In genomic region chr17:36665417-36665816, GRCh38 we compare ENCODE assay signal across 24 cellular contexts.
DNase-seq lines count a peak whose midpoint lies in the region; ATAC-seq, FAIRE-seq and TF ChIP-seq lines count a peak whose summit lies in the region.
"Had no signal": no experiment of that assay in that cellular context is flagged by ENCODE, and none has a peak within 500 bp of the region (broad histone marks: within the 10 kb centered on the region; RNA-seq: fewer than 3 reads in every experiment).

No MANE protein-coding gene starts in this region.

- no peak for TF ChIP-seq RAD21 in A549 (conservative IDR thresholded peaks at IDR 0.05 in 1 of 2, IDR thresholded peaks at IDR 0.05 in 1 of 2)

- no peak for TF ChIP-seq POLR2A in A549 (IDR thresholded peaks at IDR 0.05; ENCODE audit: low read length)

- POLR2A ChIA-PET in A549 (lab: Yijun Ruan, JAX), result no interaction called here
- POLR2A ChIA-PET in CD4-positive, alpha-beta memory T cell (lab: Charles Lee; ENCODE audit: partially characterized antibody), result no interaction called here

- peaks cover 11% of the 10 kb centered on the region for H3K4me1 ChIP-seq in A549
- no peaks in the 10 kb centered on the region for H3K4me1 ChIP-seq in CD4-positive, alpha-beta memory T cell (ENCODE audit: insufficient read depth, low read length)
- H3K4me1 ChIP-seq: upper lobe of right lung had no signal

- H3K27me3 ChIP-seq in CD4-positive, alpha-beta memory T cell (ENCODE audit: insufficient read depth, low read length), result no peaks in the 10 kb centered on the region
- H3K27me3 ChIP-seq: BLaER1 treated with 17β-estradiol and CSF1 and Interleukin-3, amounts not matched to agents 10 nM and 100 nM had no signal

- intact Hi-C loops in left colon (cut with DNase I, micrococcal nuclease), result no loop called here
- intact Hi-C loops in CD4-positive, alpha-beta memory T cell (cut with micrococcal nuclease), result no loop called here

- 44% methylated on average over 11 of the region's 11 CpGs for WGBS in A549 (ENCODE audit: missing lambda C conversion rate)

- no peak overlapping the region for H3K27ac Mint-ChIP-seq in CD4-positive, alpha-beta memory T cell
- H3K27ac Mint-ChIP-seq: natural killer cell treated with Interleukin-12 subunit alpha and Interleukin-12 subunit beta and Interleukin-15 and Interleukin-18, amount 100 ng/mL, for 72 hours had no signal

- TF ChIP-seq CTCF in A549 (IDR thresholded peaks at IDR 0.05), result no peak

- H3K27ac ChIP-seq in A549, result peak overlapping the region in 1 of 2 experiments; percentile 25; a peak in 1 of 6 replicates
- H3K27ac ChIP-seq in CD4-positive, alpha-beta memory T cell (ENCODE audit: low read depth, low read length), result no peak overlapping the region
- H3K27ac ChIP-seq: BLaER1 treated with 17β-estradiol and CSF1 and Interleukin-3, amounts not matched to agents 10 nM and 100 nM; skin epidermis; upper lobe of right lung had no signal

- H3K9me3 Mint-ChIP-seq in CD4-positive, alpha-beta memory T cell, result no peaks in the 10 kb centered on the region
- H3K9me3 Mint-ChIP-seq: natural killer cell treated with Interleukin-12 subunit alpha and Interleukin-12 subunit beta and Interleukin-15 and Interleukin-18, amount 100 ng/mL, for 72 hours had no signal

- ATAC-seq in A549, result peak; percentile 67 to 81
- ATAC-seq in left colon, result peak; percentile 96
- ATAC-seq: natural killer cell treated with Interleukin-12 subunit alpha and Interleukin-12 subunit beta and Interleukin-15 and Interleukin-18, amount 100 ng/mL, for 72 hours; upper lobe of right lung had no signal

- no peak for TF ChIP-seq EP300 in A549 (IDR thresholded peaks at IDR 0.05)

- H3K4me1 Mint-ChIP-seq in CD4-positive, alpha-beta memory T cell, result peaks cover 0 to 4% (median 0%) of the 10 kb centered on the region in 4 donors

- no peak overlapping the region for H3K4me3 ChIP-seq in A549
- H3K4me3 ChIP-seq in CD4-positive, alpha-beta memory T cell (ENCODE audit: low read length in 2 of 2), result no peak overlapping the region
- H3K4me3 ChIP-seq: BLaER1 treated with 17β-estradiol and CSF1 and Interleukin-3, amounts not matched to agents 10 nM and 100 nM; skin epidermis; upper lobe of right lung had no signal

- H3K27me3 Mint-ChIP-seq in CD4-positive, alpha-beta memory T cell, result peaks cover 5 to 7% of the 10 kb centered on the region in 2 donors

- DNase-seq in A549 (ENCODE audit: low read depth in 1 of 2, low spot score in 1 of 2) (peak; percentile 51 to 60), HT1080 (ENCODE audit: low read depth) (peak; percentile 20), T47D (ENCODE audit: low read depth in 1 of 2, low spot score in 1 of 2) (peak; percentile 51 to 53), left colon (no peak), NOMO-1 treated with dmso at 0.1 percent for 144 hours (lab: John Stamatoyannopoulos, UW; ENCODE audit: unreplicated experiment) (no peak), NCI-H146 (lab: John Stamatoyannopoulos, UW) (no peak), amniotic stem cell (lab: John Stamatoyannopoulos, UW) (no peak)
- no peak for DNase-seq in CD4-positive, alpha-beta memory T cell
- DNase-seq: activated CD4-positive, alpha-beta T cell treated with anti-CD3 and anti-CD28 coated beads, Interleukin-2, amount 50 U/mL, for 1 hour; activated gamma-delta T cell; hypothalamus; KG1; kidney; mesenchymal stem cell; NCI-H1048; NCI-H2081; NCI-H510A treated with DMSO at 0.1 percent for 48 hours; Right ventricle myocardium superior; stimulated activated CD4-positive, alpha-beta T cell treated with anti-CD3 and anti-CD28 coated beads, Interleukin-4, amount 100 ng/mL, for 4 hours; upper lobe of right lung had no signal

- H3K4me3 Mint-ChIP-seq in CD4-positive, alpha-beta memory T cell, result no peak overlapping the region
- H3K4me3 Mint-ChIP-seq: natural killer cell treated with Interleukin-12 subunit alpha and Interleukin-12 subunit beta and Interleukin-15 and Interleukin-18, amount 100 ng/mL, for 72 hours had no signal

- H3K4me2 ChIP-seq in A549, result 0 out of 3 replicates have a peak overlapping the region, but pooled peaks have one; percentile 11
- H3K4me2 ChIP-seq: BLaER1 treated with 17β-estradiol and CSF1 and Interleukin-3, amounts not matched to agents 10 nM and 100 nM had no signal

- H3K9me3 ChIP-seq in A549, result no peaks in the 10 kb centered on the region
- no peaks in the 10 kb centered on the region for H3K9me3 ChIP-seq in CD4-positive, alpha-beta memory T cell (ENCODE audit: control insufficient read depth in 1 of 2, low read length in 2 of 2)
- H3K9me3 ChIP-seq: BLaER1 treated with 17β-estradiol and CSF1 and Interleukin-3, amounts not matched to agents 10 nM and 100 nM; upper lobe of right lung had no signal

- no peak for FAIRE-seq in A549 (lab: Jason Lieb, UNC)
- FAIRE-seq: A204.1, kidney had no signal

- H3K36me3 ChIP-seq in CD4-positive, alpha-beta memory T cell (ENCODE audit: insufficient read depth, low read length), result no peaks in the 10 kb centered on the region
- H3K36me3 ChIP-seq: BLaER1 treated with 17β-estradiol and CSF1 and Interleukin-3, amounts not matched to agents 10 nM and 100 nM; upper lobe of right lung had no signal

- CTCF ChIA-PET in A549 (lab: Yijun Ruan, JAX), result interaction anchor here (1.3 to 3.1 kb wide), 7 partner anchors 9 to 382 kb away, joined by 3 to 12 read pairs (median 5); no protein-coding TSS in a partner anchor
- CTCF ChIA-PET in CD4-positive, alpha-beta memory T cell (lab: Charles Lee; ENCODE audit: partially characterized antibody), result no interaction called here

- in situ Hi-C loops in T47D (cut with HindIII; ENCODE audit: low pct_unique_long_range_greater_than_20kb, low sequenced_read_pairs), result no loop called here

- H3K36me3 Mint-ChIP-seq in CD4-positive, alpha-beta memory T cell, result peaks cover 0 to 3% of the 10 kb centered on the region in 2 donors
- H3K36me3 Mint-ChIP-seq: natural killer cell treated with Interleukin-12 subunit alpha and Interleukin-12 subunit beta and Interleukin-15 and Interleukin-18, amount 100 ng/mL, for 72 hours had no signal

TF ChIP-seq in A549, 52 proteins besides CTCF, POLR2A, EP300 and RAD21:
- TF ChIP-seq EHF (CRISPR knock-in tag; IDR thresholded peaks at IDR 0.05) (no peak), RFX5 (IDR thresholded peaks at IDR 0.05) (no peak), ZSCAN20 (CRISPR knock-in tag; IDR thresholded peaks at IDR 0.05) (no peak), ZC3H11A (IDR thresholded peaks at IDR 0.05) (no peak), TP53 (CRISPR knock-in tag; IDR thresholded peaks at IDR 0.05) (no peak), FOSL2 (IDR thresholded peaks at IDR 0.05) (no peak), FOSL2 (CRISPR knock-in tag; IDR thresholded peaks at IDR 0.05) (no peak), MAZ (IDR thresholded peaks at IDR 0.05; ENCODE audit: borderline replicate concordance, low read depth, low read length) (no peak), MYC (IDR thresholded peaks at IDR 0.05; ENCODE audit: borderline replicate concordance, low read length) (no peak), GATA3 (IDR thresholded peaks at IDR 0.05; ENCODE audit: borderline replicate concordance) (no peak), HEYL (CRISPR knock-in tag; IDR thresholded peaks at IDR 0.05) (no peak), CHD4 (IDR thresholded peaks at IDR 0.05; ENCODE audit: borderline replicate concordance) (no peak)
- TF ChIP-seq, protein P1, sequence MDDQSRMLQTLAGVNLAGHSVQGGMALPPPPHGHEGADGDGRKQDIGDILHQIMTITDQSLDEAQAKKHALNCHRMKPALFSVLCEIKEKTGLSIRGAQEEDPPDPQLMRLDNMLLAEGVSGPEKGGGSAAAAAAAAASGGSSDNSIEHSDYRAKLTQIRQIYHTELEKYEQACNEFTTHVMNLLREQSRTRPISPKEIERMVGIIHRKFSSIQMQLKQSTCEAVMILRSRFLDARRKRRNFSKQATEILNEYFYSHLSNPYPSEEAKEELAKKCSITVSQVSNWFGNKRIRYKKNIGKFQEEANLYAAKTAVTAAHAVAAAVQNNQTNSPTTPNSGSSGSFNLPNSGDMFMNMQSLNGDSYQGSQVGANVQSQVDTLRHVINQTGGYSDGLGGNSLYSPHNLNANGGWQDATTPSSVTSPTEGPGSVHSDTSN (IDR thresholded peaks at IDR 0.05), result no peak
- TF ChIP-seq, protein P2, sequence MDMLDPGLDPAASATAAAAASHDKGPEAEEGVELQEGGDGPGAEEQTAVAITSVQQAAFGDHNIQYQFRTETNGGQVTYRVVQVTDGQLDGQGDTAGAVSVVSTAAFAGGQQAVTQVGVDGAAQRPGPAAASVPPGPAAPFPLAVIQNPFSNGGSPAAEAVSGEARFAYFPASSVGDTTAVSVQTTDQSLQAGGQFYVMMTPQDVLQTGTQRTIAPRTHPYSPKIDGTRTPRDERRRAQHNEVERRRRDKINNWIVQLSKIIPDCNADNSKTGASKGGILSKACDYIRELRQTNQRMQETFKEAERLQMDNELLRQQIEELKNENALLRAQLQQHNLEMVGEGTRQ (IDR thresholded peaks at IDR 0.05), result no peak
- TF ChIP-seq, protein P3, sequence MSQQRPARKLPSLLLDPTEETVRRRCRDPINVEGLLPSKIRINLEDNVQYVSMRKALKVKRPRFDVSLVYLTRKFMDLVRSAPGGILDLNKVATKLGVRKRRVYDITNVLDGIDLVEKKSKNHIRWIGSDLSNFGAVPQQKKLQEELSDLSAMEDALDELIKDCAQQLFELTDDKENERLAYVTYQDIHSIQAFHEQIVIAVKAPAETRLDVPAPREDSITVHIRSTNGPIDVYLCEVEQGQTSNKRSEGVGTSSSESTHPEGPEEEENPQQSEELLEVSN (IDR thresholded peaks at IDR 0.05; ENCODE audit: borderline replicate concordance, low read depth), result no peak
- TF ChIP-seq, protein P4, sequence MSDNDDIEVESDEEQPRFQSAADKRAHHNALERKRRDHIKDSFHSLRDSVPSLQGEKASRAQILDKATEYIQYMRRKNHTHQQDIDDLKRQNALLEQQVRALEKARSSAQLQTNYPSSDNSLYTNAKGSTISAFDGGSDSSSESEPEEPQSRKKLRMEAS (IDR thresholded peaks at IDR 0.05), result no peak

Comparison
In these comparisons a context has a peak if more than half of its experiments do, and no peak if none do; other contexts are left out.
1. DNase-seq: peak in A549 (2 of 2), HT1080 (single experiment) and T47D (2 of 2); none in left colon (0 of 2), CD4-positive, alpha-beta memory T cell (0 of 5), NOMO-1 treated with dmso at 0.1 percent for 144 hours (single experiment), NCI-H146 (single experiment) and amniotic stem cell (single experiment).